In genomic region chr9:121447341-121447834, GRCh38 we compare ENCODE assay signal across 13 cellular contexts. TPM values are rescaled to one million over a fixed set of nuclear protein-coding genes. Genes with fewer than 3 reads are reported as not detected.
DNase-seq lines count a peak whose midpoint lies in the region; ATAC-seq and TF ChIP-seq lines count a peak whose summit lies in the region.
"Had no signal": no experiment of that assay in that cellular context is flagged by ENCODE, and none has a peak within 500 bp of the region (broad histone marks: within the 10 kb centered on the region; RNA-seq: fewer than 3 reads in every experiment).

No MANE protein-coding gene starts in this region.

- no peak for ATAC-seq in HG02840 (IDR thresholded peaks at IDR 0.05; ENCODE audit: low FRiP score, unreplicated experiment)
- ATAC-seq in GM21576 (IDR thresholded peaks at IDR 0.05; ENCODE audit: unreplicated experiment), result no peak
- no peak for ATAC-seq in left cardiac atrium

- H3K4me3 ChIP-seq in choroid plexus epithelial cell (ENCODE audit: low read depth, low read length) (no peak overlapping the region), skeletal muscle cell (ENCODE audit: low read depth, low read length) (no peak overlapping the region)
- H3K4me3 ChIP-seq: testis had no signal

- intact Hi-C loops in left cardiac atrium (cut with DNase I), result no loop called here

- DNase-seq in ELR (ENCODE audit: low read depth), result peak; percentile 66
- peak; percentile 73 for DNase-seq in M059J (ENCODE audit: low read depth)
- DNase-seq in choroid plexus epithelial cell (ENCODE audit: low read depth), result peak; percentile 80
- DNase-seq in skeletal muscle cell (ENCODE audit: low read depth), result peak; percentile 45
- no peak for DNase-seq in left cardiac atrium
- DNase-seq: activated CD4-positive, alpha-beta T cell treated with anti-CD3 and anti-CD28 coated beads, Interleukin-2, amount 10 ng/mL, durations not matched to agents 24 days and 14 days; cerebellar nuclear complex; erythroblast; NCI-H2171 treated with DMSO at 0.1 percent for 48 hours; testis had no signal

- TF ChIP-seq CTCF in choroid plexus epithelial cell (conservative IDR thresholded peaks at IDR 0.05; ENCODE audit: low read depth, low read length), result no peak

RNA-seq across cellular contexts. Expression of gene GGTA1, which starts 52.3 kb away (rescaled TPM):
- total RNA-seq in M059J (2014; rRNA removed; shearing (Covaris generic)), result not detected in 2 replicates
- 10 to 100 TPM in 1 of 2 donors, 1 to 10 TPM in 1; 8.3 to 19.3 TPM for total RNA-seq in left cardiac atrium
- total RNA-seq: activated CD4-positive, alpha-beta T cell treated with anti-CD3 and anti-CD28 coated beads, Interleukin-2, amount 10 ng/mL, durations not matched to agents 24 days and 14 days; H1 had no signal
